In the genomic region with DNA sequence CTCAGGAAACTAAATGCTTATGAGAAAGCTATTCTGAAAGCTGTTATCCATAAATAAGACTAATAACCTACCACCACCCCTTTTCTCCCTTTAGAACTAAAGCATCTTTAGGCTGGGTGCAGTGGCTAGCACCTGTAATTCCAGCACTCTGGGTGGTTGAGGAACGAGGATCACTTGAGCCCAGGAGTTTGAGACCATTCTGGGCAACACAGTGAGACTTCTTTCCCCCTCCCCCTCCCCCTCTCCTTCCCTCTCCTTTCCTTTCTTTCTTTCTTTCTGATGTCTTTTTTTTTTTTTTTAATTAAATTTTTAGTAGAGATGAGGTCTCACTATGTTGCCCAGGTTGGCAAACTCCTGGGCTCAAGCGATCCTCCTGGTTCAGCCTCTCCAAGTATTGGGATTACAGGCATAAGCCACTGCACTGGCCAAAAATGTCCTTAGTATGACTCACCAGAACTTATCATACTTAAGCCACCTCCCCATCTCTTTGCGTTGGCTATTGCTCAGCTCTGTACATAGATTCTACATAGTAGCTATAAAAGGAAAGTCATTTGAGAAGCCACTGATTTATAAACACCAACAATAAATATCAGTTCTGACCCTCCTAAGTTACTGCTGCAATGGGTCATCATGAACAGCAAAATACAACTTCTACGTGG, we compare ENCODE assay signal across 9 cellular contexts. TPM values are rescaled to one million over a fixed set of nuclear protein-coding genes. Genes with fewer than 3 reads are reported as not detected.
DNase-seq lines count a peak whose midpoint lies in the region; ATAC-seq and TF ChIP-seq lines count a peak whose summit lies in the region.
"Had no signal": no experiment of that assay in that cellular context is flagged by ENCODE, and none has a peak within 500 bp of the region (broad histone marks: within the 10 kb centered on the region; RNA-seq: fewer than 3 reads in every experiment).

No MANE protein-coding gene starts in this region.

- H4K20me1 ChIP-seq in GM23338 (replicated peaks; ENCODE audit: insufficient read depth) = peaks cover 21% of the 10 kb centered on the region

- no peaks in the 10 kb centered on the region for H3K4me1 Mint-ChIP-seq in GM23338
- H3K4me1 Mint-ChIP-seq in stimulated activated effector memory CD8-positive, alpha-beta T cell treated with anti-CD3 and anti-CD28 coated beads, Interleukin-12 subunit alpha, Interleukin-12 subunit beta, amount 100 ng/mL, for 72 hours = peaks cover 8% of the 10 kb centered on the region
- peaks cover 7 to 31% of the 10 kb centered on the region in 2 donors for H3K4me1 Mint-ChIP-seq in effector memory CD8-positive, alpha-beta T cell (ENCODE audit: low read depth in 2 of 2)

- no peaks in the 10 kb centered on the region for H3K9me3 Mint-ChIP-seq in GM23338
- no peaks in the 10 kb centered on the region for H3K9me3 Mint-ChIP-seq in stimulated activated effector memory CD8-positive, alpha-beta T cell treated with anti-CD3 and anti-CD28 coated beads, Interleukin-12 subunit alpha, Interleukin-12 subunit beta, amount 100 ng/mL, for 72 hours
- no peaks in the 10 kb centered on the region for H3K9me3 Mint-ChIP-seq in effector memory CD8-positive, alpha-beta T cell
- H3K9me3 Mint-ChIP-seq: neural crest cell had no signal

- H3K27ac ChIP-seq in GM23338 (ENCODE audit: low read depth) (peak overlapping the region; percentile 53; the same call in 1 of the 2 replicates), RWPE1 (no peak overlapping the region)

- CTCF ChIA-PET in RWPE1 (lab: Yijun Ruan, JAX) = interaction anchor here (0.6 kb wide), 2 partner anchors 17 to 536 kb away, joined by 3 to 4 read pairs; no protein-coding TSS in a partner anchor

- H3K4me3 ChIP-seq in GM23338 = no peak overlapping the region

- H3K36me3 Mint-ChIP-seq in GM23338 (ENCODE audit: low read depth) = no peaks in the 10 kb centered on the region
- peaks cover 31% of the 10 kb centered on the region for H3K36me3 Mint-ChIP-seq in stimulated activated effector memory CD8-positive, alpha-beta T cell treated with anti-CD3 and anti-CD28 coated beads, Interleukin-12 subunit alpha, Interleukin-12 subunit beta, amount 100 ng/mL, for 72 hours
- peaks cover 21% of the 10 kb centered on the region for H3K36me3 Mint-ChIP-seq in effector memory CD8-positive, alpha-beta T cell (ENCODE audit: insufficient read depth)

- H3K27ac Mint-ChIP-seq in GM23338 = no peak overlapping the region
- no peak overlapping the region for H3K27ac Mint-ChIP-seq in stimulated activated effector memory CD8-positive, alpha-beta T cell treated with anti-CD3 and anti-CD28 coated beads, Interleukin-12 subunit alpha, Interleukin-12 subunit beta, amount 100 ng/mL, for 72 hours
- peak overlapping the region in 1 of 2 donors; percentile 46 for H3K27ac Mint-ChIP-seq in effector memory CD8-positive, alpha-beta T cell

- H3K4me1 ChIP-seq in GM23338 (ENCODE audit: insufficient read depth) = no peaks in the 10 kb centered on the region

- no peak overlapping the region for H3K4me3 Mint-ChIP-seq in GM23338
- no peak overlapping the region for H3K4me3 Mint-ChIP-seq in stimulated activated effector memory CD8-positive, alpha-beta T cell treated with anti-CD3 and anti-CD28 coated beads, Interleukin-12 subunit alpha, Interleukin-12 subunit beta, amount 100 ng/mL, for 72 hours
- H3K4me3 Mint-ChIP-seq in effector memory CD8-positive, alpha-beta T cell = no peak overlapping the region
- H3K4me3 Mint-ChIP-seq: neural crest cell had no signal

- H3K4me2 ChIP-seq in GM23338 = no peak overlapping the region

- no peaks in the 10 kb centered on the region for H3K27me3 ChIP-seq in GM23338 (ENCODE audit: insufficient read depth)

- POLR2A ChIA-PET in RWPE1 (lab: Yijun Ruan, JAX; ENCODE audit: low non-redundant PET) = interaction anchor here (0.5 kb wide), 1 partner anchor 991 kb away, joined by 3 read pairs; no protein-coding TSS in a partner anchor

- TF ChIP-seq CTCF in GM23338 (conservative IDR thresholded peaks at IDR 0.05; ENCODE audit: low read depth in 2 of 2) (no peak), RWPE1 (conservative IDR thresholded peaks at IDR 0.05; ENCODE audit: low read depth) (no peak)

- H3F3A ChIP-seq in GM23338 (replicated peaks; ENCODE audit: low read depth) = 0 out of 2 replicates have a peak, but pooled peaks cover 4% of the 10 kb centered on the region

- no peaks in the 10 kb centered on the region for H3K36me3 ChIP-seq in GM23338 (ENCODE audit: insufficient read depth)

- no peak for ATAC-seq in GM23338
- peak; percentile 39 for ATAC-seq in stimulated activated effector memory CD8-positive, alpha-beta T cell treated with anti-CD3 and anti-CD28 coated beads, Interleukin-12 subunit alpha, Interleukin-12 subunit beta, amount 100 ng/mL, for 72 hours
- ATAC-seq in HG03460 (IDR thresholded peaks at IDR 0.05; ENCODE audit: unreplicated experiment) = no peak
- no peak for ATAC-seq in effector memory CD8-positive, alpha-beta T cell (replicated peaks)

- H2AFZ ChIP-seq in GM23338 = no peak overlapping the region

- no peaks in the 10 kb centered on the region for H3K9me2 ChIP-seq in GM23338 (ENCODE audit: insufficient read depth)

- no peaks in the 10 kb centered on the region for H3K27me3 Mint-ChIP-seq in GM23338 (ENCODE audit: insufficient read depth, low read depth, poor library complexity)
- no peaks in the 10 kb centered on the region for H3K27me3 Mint-ChIP-seq in effector memory CD8-positive, alpha-beta T cell

- DNase-seq in GM23338 (ENCODE audit: low spot score) (no peak), RWPE1 (ENCODE audit: low spot score) (peak; percentile 48), fibroblast of gingiva (ENCODE audit: low read depth) (peak; percentile 70), NCI-H2081 treated with DMSO at 0.1 percent for 48 hours (lab: John Stamatoyannopoulos, UW) (no peak)
- DNase-seq in stimulated activated effector memory CD8-positive, alpha-beta T cell treated with anti-CD3 and anti-CD28 coated beads, Interleukin-12 subunit alpha, Interleukin-12 subunit beta, amount 100 ng/mL, for 72 hours (ENCODE audit: low spot score in 2 of 2) = no peak
- no peak for DNase-seq in effector memory CD8-positive, alpha-beta T cell

- peaks cover 34% of the 10 kb centered on the region for H3K79me2 ChIP-seq in GM23338 (replicated peaks; ENCODE audit: insufficient read depth)

TF ChIP-seq in GM23338, 12 proteins besides CTCF, POLR2A, EP300 and RAD21 (continues in another document):
- TF ChIP-seq, protein P1, sequence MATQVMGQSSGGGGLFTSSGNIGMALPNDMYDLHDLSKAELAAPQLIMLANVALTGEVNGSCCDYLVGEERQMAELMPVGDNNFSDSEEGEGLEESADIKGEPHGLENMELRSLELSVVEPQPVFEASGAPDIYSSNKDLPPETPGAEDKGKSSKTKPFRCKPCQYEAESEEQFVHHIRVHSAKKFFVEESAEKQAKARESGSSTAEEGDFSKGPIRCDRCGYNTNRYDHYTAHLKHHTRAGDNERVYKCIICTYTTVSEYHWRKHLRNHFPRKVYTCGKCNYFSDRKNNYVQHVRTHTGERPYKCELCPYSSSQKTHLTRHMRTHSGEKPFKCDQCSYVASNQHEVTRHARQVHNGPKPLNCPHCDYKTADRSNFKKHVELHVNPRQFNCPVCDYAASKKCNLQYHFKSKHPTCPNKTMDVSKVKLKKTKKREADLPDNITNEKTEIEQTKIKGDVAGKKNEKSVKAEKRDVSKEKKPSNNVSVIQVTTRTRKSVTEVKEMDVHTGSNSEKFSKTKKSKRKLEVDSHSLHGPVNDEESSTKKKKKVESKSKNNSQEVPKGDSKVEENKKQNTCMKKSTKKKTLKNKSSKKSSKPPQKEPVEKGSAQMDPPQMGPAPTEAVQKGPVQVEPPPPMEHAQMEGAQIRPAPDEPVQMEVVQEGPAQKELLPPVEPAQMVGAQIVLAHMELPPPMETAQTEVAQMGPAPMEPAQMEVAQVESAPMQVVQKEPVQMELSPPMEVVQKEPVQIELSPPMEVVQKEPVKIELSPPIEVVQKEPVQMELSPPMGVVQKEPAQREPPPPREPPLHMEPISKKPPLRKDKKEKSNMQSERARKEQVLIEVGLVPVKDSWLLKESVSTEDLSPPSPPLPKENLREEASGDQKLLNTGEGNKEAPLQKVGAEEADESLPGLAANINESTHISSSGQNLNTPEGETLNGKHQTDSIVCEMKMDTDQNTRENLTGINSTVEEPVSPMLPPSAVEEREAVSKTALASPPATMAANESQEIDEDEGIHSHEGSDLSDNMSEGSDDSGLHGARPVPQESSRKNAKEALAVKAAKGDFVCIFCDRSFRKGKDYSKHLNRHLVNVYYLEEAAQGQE (IDR thresholded peaks at IDR 0.05; ENCODE audit: unreplicated experiment) = no peak
- TF ChIP-seq JUNB (IDR thresholded peaks at IDR 0.05; ENCODE audit: unreplicated experiment) (no peak), EZH2 (IDR thresholded peaks at IDR 0.05; ENCODE audit: low read depth, unreplicated experiment) (no peak), STAT1 (IDR thresholded peaks at IDR 0.05; ENCODE audit: unreplicated experiment) (no peak), ZNF114 (CRISPR knock-in tag; IDR thresholded peaks at IDR 0.05) (no peak), ZNF331 (CRISPR knock-in tag; IDR thresholded peaks at IDR 0.05; ENCODE audit: low read depth) (no peak), NANOG (IDR thresholded peaks at IDR 0.05; ENCODE audit: borderline replicate concordance) (no peak), POLR2AphosphoS5 (IDR thresholded peaks at IDR 0.05; ENCODE audit: low read depth) (no peak), EZH2phosphoT487 (IDR thresholded peaks at IDR 0.05; ENCODE audit: unreplicated experiment) (no peak), CREB1 (CRISPR knock-in tag; IDR thresholded peaks at IDR 0.05; ENCODE audit: low read depth) (no peak)
- TF ChIP-seq, protein P2, sequence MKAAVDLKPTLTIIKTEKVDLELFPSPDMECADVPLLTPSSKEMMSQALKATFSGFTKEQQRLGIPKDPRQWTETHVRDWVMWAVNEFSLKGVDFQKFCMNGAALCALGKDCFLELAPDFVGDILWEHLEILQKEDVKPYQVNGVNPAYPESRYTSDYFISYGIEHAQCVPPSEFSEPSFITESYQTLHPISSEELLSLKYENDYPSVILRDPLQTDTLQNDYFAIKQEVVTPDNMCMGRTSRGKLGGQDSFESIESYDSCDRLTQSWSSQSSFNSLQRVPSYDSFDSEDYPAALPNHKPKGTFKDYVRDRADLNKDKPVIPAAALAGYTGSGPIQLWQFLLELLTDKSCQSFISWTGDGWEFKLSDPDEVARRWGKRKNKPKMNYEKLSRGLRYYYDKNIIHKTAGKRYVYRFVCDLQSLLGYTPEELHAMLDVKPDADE (IDR thresholded peaks at IDR 0.05) = no peak

RNA-seq across cellular contexts. Expression of a gene that starts 54.8 kb away (rescaled TPM):
- 0.69 TPM in 1 of 2 replicates, not detected in the other for total RNA-seq in GM23338 (2014; rRNA removed; shearing (Covaris generic))
- polyA plus RNA-seq in GM23338 (2016; fragmentation: Nextera tagmentation; extraction: Ambion mirVana) = not detected in 2 replicates
- total RNA-seq: SK-MEL-5 had no signal

Comparison
In these comparisons a context has a peak if more than half of its experiments do, and no peak if none do; other contexts are left out.
1. DNase-seq: peak in RWPE1 (single experiment) and fibroblast of gingiva (single experiment); none in GM23338 (single experiment), stimulated activated effector memory CD8-positive, alpha-beta T cell treated with anti-CD3 and anti-CD28 coated beads, Interleukin-12 subunit alpha, Interleukin-12 subunit beta, amount 100 ng/mL, for 72 hours (0 of 2), effector memory CD8-positive, alpha-beta T cell (0 of 3) and NCI-H2081 treated with DMSO at 0.1 percent for 48 hours (single experiment).